10 cellular contexts compared by ENCODE assay signal in the genomic region with DNA sequence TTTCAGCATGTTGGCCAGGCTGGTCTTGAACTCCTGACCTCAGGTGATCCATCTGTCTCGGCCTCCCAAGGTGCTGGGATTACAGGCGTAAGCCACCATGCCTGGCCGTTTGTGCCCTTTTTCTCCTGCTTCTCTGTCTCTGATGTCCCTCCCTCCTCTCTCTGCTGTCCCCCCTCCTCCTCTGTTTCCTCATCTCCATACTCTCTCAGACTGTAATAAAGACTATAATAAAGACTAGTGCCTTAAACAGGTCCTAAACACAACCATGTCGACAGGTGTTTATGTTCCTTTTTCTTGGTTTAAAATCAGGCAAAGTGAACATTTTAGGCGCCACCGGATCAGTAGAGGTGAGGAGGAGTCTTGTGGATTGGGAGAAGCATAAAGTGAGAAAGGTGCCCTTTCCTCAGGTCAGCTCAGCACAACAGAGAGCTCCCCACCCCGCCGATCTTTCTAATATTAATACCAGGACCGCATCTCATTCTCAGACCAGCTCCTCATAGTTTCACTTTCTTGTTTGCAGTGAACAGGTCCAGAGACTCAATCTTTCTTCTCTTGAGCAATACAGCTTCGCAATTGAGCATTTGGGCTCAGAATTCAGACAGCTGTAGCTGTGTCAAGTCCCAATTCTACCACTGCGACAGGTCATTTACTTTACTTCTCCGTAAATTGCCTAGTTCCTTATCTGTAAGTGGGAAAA. TPM values are rescaled to one million over a fixed set of nuclear protein-coding genes. Genes with fewer than 3 reads are reported as not detected.
A peak's percentile ranks its signal among the peaks of the same experiment; 100 is the strongest.
DNase-seq lines count a peak whose midpoint lies in the region; ATAC-seq, FAIRE-seq and TF ChIP-seq lines count a peak whose summit lies in the region.
"Had no signal": no experiment of that assay in that cellular context is flagged by ENCODE, and none has a peak within 500 bp of the region (broad histone marks: within the 10 kb centered on the region; RNA-seq: fewer than 3 reads in every experiment).

No MANE protein-coding gene starts in this region.

- H3K36me3 ChIP-seq in ACC112 (ENCODE audit: insufficient read depth, low read length) = no peaks in the 10 kb centered on the region

- H3K27ac Mint-ChIP-seq in activated naive CD8-positive, alpha-beta T cell treated with anti-CD3 and anti-CD28 coated beads, Interleukin-2, amount 10 ng/mL, durations not matched to agents 7 days and 5 days = no peak overlapping the region

- POLR2A ChIA-PET in activated naive CD8-positive, alpha-beta T cell treated with anti-CD3 and anti-CD28 coated beads, Interleukin-2, amount 10 ng/mL, durations not matched to agents 7 days and 5 days (lab: Charles Lee) = no interaction called here

- no peak overlapping the region for H3K27ac ChIP-seq in ACC112 (ENCODE audit: low read depth, low read length)
- H3K27ac ChIP-seq: epithelial cell of prostate had no signal

- ATAC-seq in GM19372 (IDR thresholded peaks at IDR 0.05; ENCODE audit: low read depth, unreplicated experiment) = peak; percentile 95
- ATAC-seq in HG03175 (IDR thresholded peaks at IDR 0.05; ENCODE audit: unreplicated experiment) = peak; percentile 94
- ATAC-seq in activated naive CD8-positive, alpha-beta T cell treated with anti-CD3 and anti-CD28 coated beads, Interleukin-2, amount 10 ng/mL, durations not matched to agents 7 days and 5 days (ENCODE audit: low read depth) = peak; percentile 22

- H3K27me3 ChIP-seq in ACC112 (ENCODE audit: insufficient read depth, low read length) = peaks cover 66% of the 10 kb centered on the region

- peak overlapping the region; percentile 35 for H3K4me3 Mint-ChIP-seq in activated naive CD8-positive, alpha-beta T cell treated with anti-CD3 and anti-CD28 coated beads, Interleukin-2, amount 10 ng/mL, durations not matched to agents 7 days and 5 days

- H3K4me1 Mint-ChIP-seq in activated naive CD8-positive, alpha-beta T cell treated with anti-CD3 and anti-CD28 coated beads, Interleukin-2, amount 10 ng/mL, durations not matched to agents 7 days and 5 days = peaks cover 8% of the 10 kb centered on the region

- DNase-seq in activated naive CD8-positive, alpha-beta T cell treated with anti-CD3 and anti-CD28 coated beads, Interleukin-2, amount 10 ng/mL, durations not matched to agents 7 days and 5 days = no peak
- DNase-seq in GM12891 (ENCODE audit: insufficient read length, low spot score) = no peak
- no peak for DNase-seq in central memory CD4-positive, alpha-beta T cell
- DNase-seq in AG08395 (ENCODE audit: low spot score) = no peak
- DNase-seq in Kasumi-1 (lab: John Stamatoyannopoulos, UW) = no peak
- DNase-seq: DND-41 had no signal

- no peaks in the 10 kb centered on the region for H3K36me3 Mint-ChIP-seq in activated naive CD8-positive, alpha-beta T cell treated with anti-CD3 and anti-CD28 coated beads, Interleukin-2, amount 10 ng/mL, durations not matched to agents 7 days and 5 days

- peak overlapping the region; percentile 59 for H3K4me3 ChIP-seq in ACC112 (ENCODE audit: low read depth, low read length)

- H3K4me1 ChIP-seq in ACC112 (ENCODE audit: control insufficient read depth, insufficient read depth, low read length, unreplicated experiment) = no peaks in the 10 kb centered on the region

- H2AFZ ChIP-seq in ACC112 (ENCODE audit: low read length, unreplicated experiment) = peak overlapping the region; percentile 73

- H3K9me3 Mint-ChIP-seq in activated naive CD8-positive, alpha-beta T cell treated with anti-CD3 and anti-CD28 coated beads, Interleukin-2, amount 10 ng/mL, durations not matched to agents 7 days and 5 days = no peaks in the 10 kb centered on the region

- H3K79me2 ChIP-seq in ACC112 (ENCODE audit: control insufficient read depth, insufficient read depth, low read length, unreplicated experiment) = no peaks in the 10 kb centered on the region

- TF ChIP-seq POLR2A in GM12891 (IDR thresholded peaks at IDR 0.05; ENCODE audit: low read depth, low read length) = no peak

- H3K27me3 Mint-ChIP-seq in activated naive CD8-positive, alpha-beta T cell treated with anti-CD3 and anti-CD28 coated beads, Interleukin-2, amount 10 ng/mL, durations not matched to agents 7 days and 5 days = peaks cover 23% of the 10 kb centered on the region

- no peak for FAIRE-seq in GM12891 (lab: Jason Lieb, UNC)

TF ChIP-seq in GM12891, 5 proteins besides CTCF, POLR2A, EP300 and RAD21:
- no peak for TF ChIP-seq PAX5 (IDR thresholded peaks at IDR 0.05; ENCODE audit: insufficient read depth, low read length, severe bottlenecking)
- TF ChIP-seq SPI1 (IDR thresholded peaks at IDR 0.05; ENCODE audit: low read depth, low read length) = no peak
- no peak for TF ChIP-seq TAF1 (IDR thresholded peaks at IDR 0.05; ENCODE audit: low read depth, low read length)
- TF ChIP-seq POU2F2 (IDR thresholded peaks at IDR 0.05; ENCODE audit: low read depth, low read length) = no peak
- TF ChIP-seq POLR2AphosphoS5 (IDR thresholded peaks at IDR 0.05; ENCODE audit: low read depth, low read length) = no peak

RNA-seq across cellular contexts. Expression of a gene that starts 23.7 kb away (rescaled TPM):
- total RNA-seq in activated naive CD8-positive, alpha-beta T cell treated with anti-CD3 and anti-CD28 coated beads, Interleukin-2, amount 10 ng/mL, durations not matched to agents 7 days and 5 days = 10 to 100 TPM; 27.3 to 30.8 TPM
- 32.5 TPM for polyA plus RNA-seq in GM12891 (2012; ENCODE audit: low read depth, missing spikeins)

RNA-seq across cellular contexts. Expression of a gene that starts 24.4 kb away (rescaled TPM):
- 1 to 10 TPM; 2.0 to 2.1 TPM for total RNA-seq in activated naive CD8-positive, alpha-beta T cell treated with anti-CD3 and anti-CD28 coated beads, Interleukin-2, amount 10 ng/mL, durations not matched to agents 7 days and 5 days
- 0.33 TPM for polyA plus RNA-seq in GM12891 (2012; ENCODE audit: low read depth, missing spikeins)

Comparison
In these comparisons a context has a peak if more than half of its experiments do, and no peak if none do; other contexts are left out.
1. ATAC-seq: peak in every context shown above with its lines; median percentile 95 in GM19372; 94 in HG03175; 22 in activated naive CD8-positive, alpha-beta T cell treated with anti-CD3 and anti-CD28 coated beads, Interleukin-2, amount 10 ng/mL, durations not matched to agents 7 days and 5 days.